Comparison of ENCODE assay signal across 1 cellular context in the genomic region with DNA sequence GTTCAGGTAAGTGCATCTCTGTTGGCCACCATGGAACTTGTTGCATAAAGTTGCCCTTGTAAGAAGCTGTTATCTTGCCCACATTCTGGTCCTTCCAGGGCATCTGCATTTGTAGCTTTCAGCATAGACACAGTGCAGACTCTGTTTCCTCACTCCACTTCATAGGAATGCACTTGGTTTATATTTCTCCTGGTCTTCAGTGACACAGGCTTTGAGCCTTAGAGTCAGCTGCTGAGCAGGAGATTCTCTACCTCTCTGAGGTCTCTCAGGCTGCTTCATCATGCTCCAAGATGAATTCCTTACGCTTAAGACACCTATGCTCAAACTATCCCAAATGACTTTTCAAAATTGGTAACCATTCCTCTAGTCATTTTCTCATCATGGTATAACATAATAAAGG.
TF ChIP-seq lines count a peak whose summit lies in the region.

No MANE protein-coding gene starts in this region.

TF ChIP-seq in K562, 482 proteins besides CTCF, POLR2A, EP300 and RAD21 (continued from another document):
- TF ChIP-seq, protein P1, sequence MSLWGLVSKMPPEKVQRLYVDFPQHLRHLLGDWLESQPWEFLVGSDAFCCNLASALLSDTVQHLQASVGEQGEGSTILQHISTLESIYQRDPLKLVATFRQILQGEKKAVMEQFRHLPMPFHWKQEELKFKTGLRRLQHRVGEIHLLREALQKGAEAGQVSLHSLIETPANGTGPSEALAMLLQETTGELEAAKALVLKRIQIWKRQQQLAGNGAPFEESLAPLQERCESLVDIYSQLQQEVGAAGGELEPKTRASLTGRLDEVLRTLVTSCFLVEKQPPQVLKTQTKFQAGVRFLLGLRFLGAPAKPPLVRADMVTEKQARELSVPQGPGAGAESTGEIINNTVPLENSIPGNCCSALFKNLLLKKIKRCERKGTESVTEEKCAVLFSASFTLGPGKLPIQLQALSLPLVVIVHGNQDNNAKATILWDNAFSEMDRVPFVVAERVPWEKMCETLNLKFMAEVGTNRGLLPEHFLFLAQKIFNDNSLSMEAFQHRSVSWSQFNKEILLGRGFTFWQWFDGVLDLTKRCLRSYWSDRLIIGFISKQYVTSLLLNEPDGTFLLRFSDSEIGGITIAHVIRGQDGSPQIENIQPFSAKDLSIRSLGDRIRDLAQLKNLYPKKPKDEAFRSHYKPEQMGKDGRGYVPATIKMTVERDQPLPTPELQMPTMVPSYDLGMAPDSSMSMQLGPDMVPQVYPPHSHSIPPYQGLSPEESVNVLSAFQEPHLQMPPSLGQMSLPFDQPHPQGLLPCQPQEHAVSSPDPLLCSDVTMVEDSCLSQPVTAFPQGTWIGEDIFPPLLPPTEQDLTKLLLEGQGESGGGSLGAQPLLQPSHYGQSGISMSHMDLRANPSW (CRISPR knock-in tag; IDR thresholded peaks at IDR 0.05): no peak
- TF ChIP-seq, protein P2, sequence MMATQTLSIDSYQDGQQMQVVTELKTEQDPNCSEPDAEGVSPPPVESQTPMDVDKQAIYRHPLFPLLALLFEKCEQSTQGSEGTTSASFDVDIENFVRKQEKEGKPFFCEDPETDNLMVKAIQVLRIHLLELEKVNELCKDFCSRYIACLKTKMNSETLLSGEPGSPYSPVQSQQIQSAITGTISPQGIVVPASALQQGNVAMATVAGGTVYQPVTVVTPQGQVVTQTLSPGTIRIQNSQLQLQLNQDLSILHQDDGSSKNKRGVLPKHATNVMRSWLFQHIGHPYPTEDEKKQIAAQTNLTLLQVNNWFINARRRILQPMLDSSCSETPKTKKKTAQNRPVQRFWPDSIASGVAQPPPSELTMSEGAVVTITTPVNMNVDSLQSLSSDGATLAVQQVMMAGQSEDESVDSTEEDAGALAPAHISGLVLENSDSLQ (IDR thresholded peaks at IDR 0.05): no peak
- no peak for TF ChIP-seq CBX8 (IDR thresholded peaks at IDR 0.05; ENCODE audit: borderline replicate concordance, extremely low read depth, low read depth, low read length, poor library complexity, severe bottlenecking)
- TF ChIP-seq HMG20A (CRISPR knock-in tag; conservative IDR thresholded peaks at IDR 0.05): no peak
- TF ChIP-seq, protein P3, sequence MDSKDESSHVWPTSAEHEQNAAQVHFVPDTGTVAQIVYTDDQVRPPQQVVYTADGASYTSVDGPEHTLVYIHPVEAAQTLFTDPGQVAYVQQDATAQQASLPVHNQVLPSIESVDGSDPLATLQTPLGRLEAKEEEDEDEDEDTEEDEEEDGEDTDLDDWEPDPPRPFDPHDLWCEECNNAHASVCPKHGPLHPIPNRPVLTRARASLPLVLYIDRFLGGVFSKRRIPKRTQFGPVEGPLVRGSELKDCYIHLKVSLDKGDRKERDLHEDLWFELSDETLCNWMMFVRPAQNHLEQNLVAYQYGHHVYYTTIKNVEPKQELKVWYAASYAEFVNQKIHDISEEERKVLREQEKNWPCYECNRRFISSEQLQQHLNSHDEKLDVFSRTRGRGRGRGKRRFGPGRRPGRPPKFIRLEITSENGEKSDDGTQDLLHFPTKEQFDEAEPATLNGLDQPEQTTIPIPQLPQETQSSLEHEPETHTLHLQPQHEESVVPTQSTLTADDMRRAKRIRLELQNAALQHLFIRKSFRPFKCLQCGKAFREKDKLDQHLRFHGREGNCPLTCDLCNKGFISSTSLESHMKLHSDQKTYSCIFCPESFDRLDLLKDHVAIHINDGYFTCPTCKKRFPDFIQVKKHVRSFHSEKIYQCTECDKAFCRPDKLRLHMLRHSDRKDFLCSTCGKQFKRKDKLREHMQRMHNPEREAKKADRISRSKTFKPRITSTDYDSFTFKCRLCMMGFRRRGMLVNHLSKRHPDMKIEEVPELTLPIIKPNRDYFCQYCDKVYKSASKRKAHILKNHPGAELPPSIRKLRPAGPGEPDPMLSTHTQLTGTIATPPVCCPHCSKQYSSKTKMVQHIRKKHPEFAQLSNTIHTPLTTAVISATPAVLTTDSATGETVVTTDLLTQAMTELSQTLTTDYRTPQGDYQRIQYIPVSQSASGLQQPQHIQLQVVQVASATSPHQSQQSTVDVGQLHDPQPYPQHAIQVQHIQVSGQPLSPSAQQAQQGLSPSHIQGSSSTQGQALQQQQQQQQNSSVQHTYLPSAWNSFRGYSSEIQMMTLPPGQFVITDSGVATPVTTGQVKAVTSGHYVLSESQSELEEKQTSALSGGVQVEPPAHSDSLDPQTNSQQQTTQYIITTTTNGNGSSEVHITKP (IDR thresholded peaks at IDR 0.05; ENCODE audit: partially characterized antibody): no peak
- TF ChIP-seq, protein P4, sequence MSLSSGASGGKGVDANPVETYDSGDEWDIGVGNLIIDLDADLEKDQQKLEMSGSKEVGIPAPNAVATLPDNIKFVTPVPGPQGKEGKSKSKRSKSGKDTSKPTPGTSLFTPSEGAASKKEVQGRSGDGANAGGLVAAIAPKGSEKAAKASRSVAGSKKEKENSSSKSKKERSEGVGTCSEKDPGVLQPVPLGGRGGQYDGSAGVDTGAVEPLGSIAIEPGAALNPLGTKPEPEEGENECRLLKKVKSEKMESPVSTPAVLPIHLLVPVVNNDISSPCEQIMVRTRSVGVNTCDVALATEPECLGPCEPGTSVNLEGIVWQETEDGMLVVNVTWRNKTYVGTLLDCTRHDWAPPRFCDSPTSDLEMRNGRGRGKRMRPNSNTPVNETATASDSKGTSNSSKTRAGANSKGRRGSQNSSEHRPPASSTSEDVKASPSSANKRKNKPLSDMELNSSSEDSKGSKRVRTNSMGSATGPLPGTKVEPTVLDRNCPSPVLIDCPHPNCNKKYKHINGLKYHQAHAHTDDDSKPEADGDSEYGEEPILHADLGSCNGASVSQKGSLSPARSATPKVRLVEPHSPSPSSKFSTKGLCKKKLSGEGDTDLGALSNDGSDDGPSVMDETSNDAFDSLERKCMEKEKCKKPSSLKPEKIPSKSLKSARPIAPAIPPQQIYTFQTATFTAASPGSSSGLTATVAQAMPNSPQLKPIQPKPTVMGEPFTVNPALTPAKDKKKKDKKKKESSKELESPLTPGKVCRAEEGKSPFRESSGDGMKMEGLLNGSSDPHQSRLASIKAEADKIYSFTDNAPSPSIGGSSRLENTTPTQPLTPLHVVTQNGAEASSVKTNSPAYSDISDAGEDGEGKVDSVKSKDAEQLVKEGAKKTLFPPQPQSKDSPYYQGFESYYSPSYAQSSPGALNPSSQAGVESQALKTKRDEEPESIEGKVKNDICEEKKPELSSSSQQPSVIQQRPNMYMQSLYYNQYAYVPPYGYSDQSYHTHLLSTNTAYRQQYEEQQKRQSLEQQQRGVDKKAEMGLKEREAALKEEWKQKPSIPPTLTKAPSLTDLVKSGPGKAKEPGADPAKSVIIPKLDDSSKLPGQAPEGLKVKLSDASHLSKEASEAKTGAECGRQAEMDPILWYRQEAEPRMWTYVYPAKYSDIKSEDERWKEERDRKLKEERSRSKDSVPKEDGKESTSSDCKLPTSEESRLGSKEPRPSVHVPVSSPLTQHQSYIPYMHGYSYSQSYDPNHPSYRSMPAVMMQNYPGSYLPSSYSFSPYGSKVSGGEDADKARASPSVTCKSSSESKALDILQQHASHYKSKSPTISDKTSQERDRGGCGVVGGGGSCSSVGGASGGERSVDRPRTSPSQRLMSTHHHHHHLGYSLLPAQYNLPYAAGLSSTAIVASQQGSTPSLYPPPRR (CRISPR knock-in tag; IDR thresholded peaks at IDR 0.05; ENCODE audit: borderline replicate concordance): no peak
- no peak for TF ChIP-seq MEIS2 (IDR thresholded peaks at IDR 0.05; ENCODE audit: partially characterized antibody)
- TF ChIP-seq ZFPM2 (CRISPR knock-in tag; IDR thresholded peaks at IDR 0.05): no peak
- TF ChIP-seq E2F3 (CRISPR knock-in tag; IDR thresholded peaks at IDR 0.05): no peak
- TF ChIP-seq FOXA3 (CRISPR knock-in tag; conservative IDR thresholded peaks at IDR 0.05 in 1 of 2, IDR thresholded peaks at IDR 0.05 in 1 of 2): no peak
- no peak for TF ChIP-seq ZNF583 (CRISPR knock-in tag; IDR thresholded peaks at IDR 0.05)
- no peak for TF ChIP-seq RBM39 (optimal IDR thresholded peaks at IDR 0.05; ENCODE audit: low read depth, low read length)
- TF ChIP-seq LARP7 (IDR thresholded peaks at IDR 0.05): no peak
- TF ChIP-seq MTF1 (CRISPR knock-in tag; IDR thresholded peaks at IDR 0.05; ENCODE audit: borderline replicate concordance): no peak
